10 cellular contexts compared by ENCODE assay signal in genomic region chr11:1571760-1572199, GRCh38. TPM values are rescaled to one million over a fixed set of nuclear protein-coding genes. Genes with fewer than 3 reads are reported as not detected.
DNase-seq lines count a peak whose midpoint lies in the region; ATAC-seq and TF ChIP-seq lines count a peak whose summit lies in the region.
"Had no signal": no experiment of that assay in that cellular context is flagged by ENCODE, and none has a peak within 500 bp of the region (broad histone marks: within the 10 kb centered on the region; RNA-seq: fewer than 3 reads in every experiment).

No MANE protein-coding gene starts in this region.

- peaks cover 13 to 34% (median 23%) of the 10 kb centered on the region in 4 donors for H3K4me1 Mint-ChIP-seq in naive thymus-derived CD8-positive, alpha-beta T cell

- POLR2A ChIA-PET in naive thymus-derived CD8-positive, alpha-beta T cell (lab: Charles Lee), result interaction anchor here (0.8 to 3.7 kb wide), 3 partner anchors 23 to 263 kb away, joined by 3 to 28 read pairs (median 3); partner anchors contain the start of gene TOLLIP

- peak overlapping the region; percentile 39 for H3K4me3 ChIP-seq in ectodermal cell (ENCODE audit: insufficient read depth, low read depth, low read length)

- peaks cover 0 to 8% (median 2%) of the 10 kb centered on the region in 5 donors for H3K27me3 Mint-ChIP-seq in naive thymus-derived CD8-positive, alpha-beta T cell

- H3K36me3 Mint-ChIP-seq in naive thymus-derived CD8-positive, alpha-beta T cell, result no peaks in the 10 kb centered on the region

- peaks cover 18% of the 10 kb centered on the region for H3K4me1 ChIP-seq in ectodermal cell (ENCODE audit: control insufficient read depth, insufficient read depth, low read length)

- no peak for TF ChIP-seq CTCF in 22Rv1 (IDR thresholded peaks at IDR 0.05)

- peak overlapping the region in 1 of 10 donors; percentile 82 for H3K4me3 Mint-ChIP-seq in naive thymus-derived CD8-positive, alpha-beta T cell

- no peaks in the 10 kb centered on the region for H3K36me3 ChIP-seq in ectodermal cell (ENCODE audit: control insufficient read depth, insufficient read depth, low read length)

- peaks cover 71% of the 10 kb centered on the region for H3K27me3 ChIP-seq in ectodermal cell (ENCODE audit: control insufficient read depth, insufficient read depth, low read length, poor library complexity, severe bottlenecking)

- H3K27ac ChIP-seq in 22Rv1 (peak overlapping the region; percentile 94), ectodermal cell (ENCODE audit: insufficient read depth, low read depth, low read length, poor library complexity, severe bottlenecking) (no peak overlapping the region)

- H3K27ac Mint-ChIP-seq in naive thymus-derived CD8-positive, alpha-beta T cell, result no peak overlapping the region

- peak; percentile 5 for ATAC-seq in HG02678 (IDR thresholded peaks at IDR 0.05; ENCODE audit: unreplicated experiment)
- ATAC-seq in naive thymus-derived CD8-positive, alpha-beta T cell, result peak; percentile 12

- 0 to 1% methylated on average over 91 of the region's 91 CpGs for WGBS in ectodermal cell, 2 experiments

- no peaks in the 10 kb centered on the region for H3K9me3 ChIP-seq in ectodermal cell (ENCODE audit: control insufficient read depth, low read length)

- DNase-seq in naive thymus-derived CD8-positive, alpha-beta T cell, result peak in 1 of 10 donors; percentile 48
- DNase-seq in NOMO-1 treated with DMSO at 0.1 percent for 48 hours (lab: John Stamatoyannopoulos, UW; ENCODE audit: unreplicated experiment), result no peak
- DNase-seq in cerebellar cortex (ENCODE audit: low spot score), result no peak
- no peak for DNase-seq in superior temporal gyrus (ENCODE audit: extremely low spot score)
- DNase-seq in stimulated activated CD4-positive, alpha-beta T cell treated with anti-CD3 and anti-CD28 coated beads, Interleukin-15, amount 100 ng/mL, for 24 hours, result no peak

- H3K9me3 Mint-ChIP-seq in naive thymus-derived CD8-positive, alpha-beta T cell, result no peaks in the 10 kb centered on the region

RNA-seq across cellular contexts. Expression of gene DUSP8, which starts 0.3 kb away (rescaled TPM):
- polyA plus RNA-seq in ectodermal cell (2013, experiment 1 of 4), result 1.4 TPM
- 2.3 TPM for polyA plus RNA-seq in ectodermal cell (2013, experiment 2 of 4)
- polyA plus RNA-seq in ectodermal cell (2013, experiment 3 of 4), result 1.9 TPM
- polyA plus RNA-seq in ectodermal cell (2013, experiment 4 of 4), result 2.4 TPM
- 1 to 10 TPM; 3.1 to 5.1 TPM for total RNA-seq in naive thymus-derived CD8-positive, alpha-beta T cell
- under 1 TPM in 2 of 3 donors, not detected in 1; 0.17 to 0.39 TPM for polyA plus RNA-seq in naive thymus-derived CD8-positive, alpha-beta T cell

RNA-seq across cellular contexts. Expression of gene KRTAP5-1, which starts 13.3 kb away (rescaled TPM):
- not detected for polyA plus RNA-seq in ectodermal cell (2013, experiment 1 of 4)
- not detected for polyA plus RNA-seq in ectodermal cell (2013, experiment 2 of 4)
- polyA plus RNA-seq in ectodermal cell (2013, experiment 3 of 4), result not detected
- not detected for polyA plus RNA-seq in ectodermal cell (2013, experiment 4 of 4)
- total RNA-seq in naive thymus-derived CD8-positive, alpha-beta T cell, result not detected
- polyA plus RNA-seq in naive thymus-derived CD8-positive, alpha-beta T cell, result not detected
- total RNA-seq: fibroblast of lung, SK-MEL-5 had no signal
- polyA plus RNA-seq: fibroblast of lung had no signal

RNA-seq across cellular contexts. Expression of gene KRTAP5-2, which starts 26.3 kb away (rescaled TPM):
- not detected for polyA plus RNA-seq in ectodermal cell (2013, experiment 1 of 4)
- not detected for polyA plus RNA-seq in ectodermal cell (2013, experiment 2 of 4)
- polyA plus RNA-seq in ectodermal cell (2013, experiment 3 of 4), result not detected
- not detected for polyA plus RNA-seq in ectodermal cell (2013, experiment 4 of 4)
- total RNA-seq in naive thymus-derived CD8-positive, alpha-beta T cell, result not detected
- not detected for polyA plus RNA-seq in naive thymus-derived CD8-positive, alpha-beta T cell
- total RNA-seq: fibroblast of lung had no signal
- polyA plus RNA-seq: fibroblast of lung had no signal

RNA-seq across cellular contexts. Expression of gene KRTAP5-3, which starts 36.5 kb away (rescaled TPM):
- polyA plus RNA-seq in ectodermal cell (2013, experiment 1 of 4), result not detected
- not detected for polyA plus RNA-seq in ectodermal cell (2013, experiment 2 of 4)
- polyA plus RNA-seq in ectodermal cell (2013, experiment 3 of 4), result not detected
- polyA plus RNA-seq in ectodermal cell (2013, experiment 4 of 4), result not detected
- total RNA-seq in naive thymus-derived CD8-positive, alpha-beta T cell, result not detected
- not detected for polyA plus RNA-seq in naive thymus-derived CD8-positive, alpha-beta T cell
- total RNA-seq: fibroblast of lung, SK-MEL-5 had no signal
- polyA plus RNA-seq: fibroblast of lung had no signal

RNA-seq across cellular contexts. Expression of gene KRTAP5-4, which starts 50.2 kb away (rescaled TPM):
- not detected for polyA plus RNA-seq in ectodermal cell (2013, experiment 1 of 4)
- not detected for polyA plus RNA-seq in ectodermal cell (2013, experiment 2 of 4)
- not detected for polyA plus RNA-seq in ectodermal cell (2013, experiment 3 of 4)
- not detected for polyA plus RNA-seq in ectodermal cell (2013, experiment 4 of 4)
- not detected for total RNA-seq in naive thymus-derived CD8-positive, alpha-beta T cell
- not detected for polyA plus RNA-seq in naive thymus-derived CD8-positive, alpha-beta T cell
- total RNA-seq: fibroblast of lung, SK-MEL-5 had no signal
- polyA plus RNA-seq: fibroblast of lung had no signal
